8 cellular contexts compared by ENCODE assay signal in the genomic region with DNA sequence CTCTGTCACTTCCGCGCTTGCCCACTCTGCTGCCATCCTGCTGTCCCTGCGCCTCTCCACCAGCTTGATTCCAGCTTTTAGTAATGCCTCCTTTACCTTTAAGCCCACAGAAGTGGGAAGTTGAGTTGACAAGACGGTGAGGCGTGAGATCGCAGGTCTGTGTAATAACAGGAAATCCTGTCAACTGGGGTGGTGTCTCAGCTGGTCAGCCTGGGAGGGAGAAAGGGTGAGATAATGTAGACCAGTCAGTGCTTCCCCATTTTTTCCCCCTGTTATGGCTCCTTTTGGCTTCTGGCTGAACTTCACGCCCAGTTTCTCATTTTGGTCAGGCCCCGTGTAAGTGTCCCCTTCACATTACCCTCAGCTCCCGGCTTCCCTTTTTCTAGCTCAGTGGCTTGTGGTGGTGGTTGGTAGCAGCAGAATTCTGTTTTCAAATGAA.
DNase-seq lines count a peak whose midpoint lies in the region; ATAC-seq lines count a peak whose summit lies in the region.

No MANE protein-coding gene starts in this region.

- no peaks in the 10 kb centered on the region for H3K9me3 Mint-ChIP-seq in stimulated activated effector memory CD8-positive, alpha-beta T cell treated with anti-CD3 and anti-CD28 coated beads, Interleukin-12 subunit alpha, Interleukin-12 subunit beta, amount 100 ng/mL, for 72 hours

- peaks cover 76% of the 10 kb centered on the region for H3K36me3 Mint-ChIP-seq in stimulated activated effector memory CD8-positive, alpha-beta T cell treated with anti-CD3 and anti-CD28 coated beads, Interleukin-12 subunit alpha, Interleukin-12 subunit beta, amount 100 ng/mL, for 72 hours

- DNase-seq in AML-193 (lab: John Stamatoyannopoulos, UW) (peak; percentile 97 to 98), dermis blood vessel endothelial cell (peak; percentile 58), AG20443 (ENCODE audit: low spot score) (no peak), NCI-H82 treated with DMSO at 0.1 percent for 48 hours (lab: John Stamatoyannopoulos, UW; ENCODE audit: unreplicated experiment) (no peak)
- DNase-seq in stimulated activated effector memory CD8-positive, alpha-beta T cell treated with anti-CD3 and anti-CD28 coated beads, Interleukin-12 subunit alpha, Interleukin-12 subunit beta, amount 100 ng/mL, for 72 hours (ENCODE audit: low spot score in 2 of 2) = peak in 1 of 2 donors; percentile 72
- DNase-seq in central memory CD4-positive, alpha-beta T cell = no peak

- H3K4me1 Mint-ChIP-seq in stimulated activated effector memory CD8-positive, alpha-beta T cell treated with anti-CD3 and anti-CD28 coated beads, Interleukin-12 subunit alpha, Interleukin-12 subunit beta, amount 100 ng/mL, for 72 hours = peaks cover 72% of the 10 kb centered on the region

- peak overlapping the region; percentile 75 for H3K4me3 Mint-ChIP-seq in stimulated activated effector memory CD8-positive, alpha-beta T cell treated with anti-CD3 and anti-CD28 coated beads, Interleukin-12 subunit alpha, Interleukin-12 subunit beta, amount 100 ng/mL, for 72 hours

- peak overlapping the region; percentile 96 for H3K27ac Mint-ChIP-seq in stimulated activated effector memory CD8-positive, alpha-beta T cell treated with anti-CD3 and anti-CD28 coated beads, Interleukin-12 subunit alpha, Interleukin-12 subunit beta, amount 100 ng/mL, for 72 hours

- peak; percentile 69 for ATAC-seq in GM19438 (IDR thresholded peaks at IDR 0.05; ENCODE audit: low read depth, unreplicated experiment)
- ATAC-seq in HG03565 (IDR thresholded peaks at IDR 0.05; ENCODE audit: unreplicated experiment) = peak; percentile 72
- ATAC-seq in stimulated activated effector memory CD8-positive, alpha-beta T cell treated with anti-CD3 and anti-CD28 coated beads, Interleukin-12 subunit alpha, Interleukin-12 subunit beta, amount 100 ng/mL, for 72 hours = peak; percentile 65

Comparison
In these comparisons a context has a peak if more than half of its experiments do, and no peak if none do; other contexts are left out.
1. DNase-seq: peak in AML-193 (2 of 2) and dermis blood vessel endothelial cell (single experiment); none in AG20443 (single experiment), NCI-H82 treated with DMSO at 0.1 percent for 48 hours (single experiment) and central memory CD4-positive, alpha-beta T cell (single experiment).
2. Peak in every context shown above with its lines, with median percentiles within 50 percentile points of each other: ATAC-seq.